11 cellular contexts compared by ENCODE assay signal in the genomic region with DNA sequence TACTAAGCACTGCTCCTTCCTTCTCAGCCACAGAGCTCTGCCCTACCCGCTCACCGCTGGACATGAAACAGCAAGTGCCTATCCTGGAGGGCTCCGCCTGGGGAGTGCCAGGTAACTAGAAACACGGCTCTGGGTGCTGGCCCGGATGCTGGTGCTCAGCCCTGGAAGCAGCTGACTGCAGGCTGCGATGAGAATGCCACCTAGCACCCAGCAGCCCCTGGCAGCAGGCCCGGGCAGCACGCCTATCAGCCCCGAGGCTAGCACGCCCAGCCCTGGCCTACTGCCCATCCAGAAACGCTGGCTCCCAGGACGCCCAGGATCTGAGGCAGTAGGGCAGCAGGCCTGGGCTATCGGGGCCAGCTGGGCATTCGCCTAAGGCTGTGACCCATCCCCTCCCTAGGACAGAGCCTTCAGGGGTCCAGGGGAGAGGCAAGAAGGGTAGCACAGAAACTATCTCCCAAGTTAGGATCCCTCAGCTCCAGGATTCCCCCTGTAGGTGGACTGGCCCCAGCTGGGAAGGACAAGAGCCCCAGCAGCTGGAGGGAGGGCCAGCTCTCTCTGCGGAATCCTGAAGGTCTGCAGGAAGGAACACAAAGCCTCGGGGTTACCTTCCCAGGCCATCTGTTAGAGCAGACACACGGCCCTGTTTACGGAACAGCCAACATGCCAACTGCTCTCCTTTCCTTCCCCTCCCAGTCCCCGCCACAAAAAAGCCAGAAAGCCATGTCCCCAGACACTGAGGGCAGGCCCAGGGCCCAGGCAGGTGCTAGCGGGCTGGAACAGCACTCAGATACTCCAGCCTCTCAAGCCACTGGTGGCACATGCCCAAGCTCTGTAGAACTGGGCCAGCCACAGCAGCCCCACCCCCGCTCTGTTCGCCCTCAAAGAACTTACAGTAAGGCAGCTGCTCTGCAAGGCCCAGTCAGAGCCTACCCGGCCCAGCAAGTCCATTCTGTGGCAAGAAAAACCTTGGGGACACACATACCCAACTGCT. TPM values are rescaled to one million over a fixed set of nuclear protein-coding genes. Genes with fewer than 3 reads are reported as not detected.
DNase-seq lines count a peak whose midpoint lies in the region; ATAC-seq and TF ChIP-seq lines count a peak whose summit lies in the region.
"Not testable (repeated sequence)": the region's sequence is repeated elsewhere in the genome, so short reads cannot be mapped to it uniquely, and the experiment has no call there.
"Had no signal": no experiment of that assay in that cellular context is flagged by ENCODE, and none has a peak within 500 bp of the region (broad histone marks: within the 10 kb centered on the region; RNA-seq: fewer than 3 reads in every experiment).

No MANE protein-coding gene starts in this region.

- intact Hi-C loops in HCT116 (cut with micrococcal nuclease); heart right ventricle (cut with DNase I); mucosa of descending colon (cut with DNase I, micrococcal nuclease); sciatic nerve (cut with DNase I); aorta (cut with DNase I): not testable (repeated sequence)

- H3K9me2 ChIP-seq in HCT116 (ENCODE audit: insufficient read depth), result not testable (repeated sequence)

- not testable (repeated sequence) for H3K4me2 ChIP-seq in HCT116 (ENCODE audit: low read length)

- not testable (repeated sequence) for TF ChIP-seq POLR2A in HCT116 (IDR thresholded peaks at IDR 0.05; ENCODE audit: borderline replicate concordance, extremely low read depth, insufficient read depth, insufficient read length)

- not testable (repeated sequence) for TF ChIP-seq RAD21 in HCT116 (IDR thresholded peaks at IDR 0.05; ENCODE audit: low read depth)

- RAD21 ChIA-PET in HCT116 (lab: Charles Lee; ENCODE audit: low non-redundant PET in 1 of 2, low total read pairs in 2 of 2, uncharacterized antibody in 2 of 2, unreplicated experiment in 2 of 2), result not testable (repeated sequence)

- not testable (repeated sequence) for H3K4me1 ChIP-seq in HCT116 (ENCODE audit: control insufficient read depth in 1 of 2, insufficient read depth in 2 of 2, low read length in 2 of 2); foreskin keratinocyte; heart right ventricle; mucosa of descending colon (ENCODE audit: low read depth); aorta (ENCODE audit: control insufficient read depth in 1 of 2, insufficient read depth in 2 of 2, low read length in 2 of 2)

- CTCF ChIA-PET in HCT116 (lab: Charles Lee), result not testable (repeated sequence)

- H3K9ac ChIP-seq in HCT116 (ENCODE audit: low read length), result not testable (repeated sequence)

- H2AFZ ChIP-seq in HCT116 (ENCODE audit: low read depth, low read length, poor library complexity, severe bottlenecking), result not testable (repeated sequence)

- not testable (repeated sequence) for H3K36me3 ChIP-seq in HCT116 (ENCODE audit: control insufficient read depth in 1 of 2, insufficient read depth in 2 of 2, low read length in 2 of 2); heart right ventricle; mucosa of descending colon (ENCODE audit: low read depth); aorta (ENCODE audit: control insufficient read depth in 1 of 2, insufficient read depth in 2 of 2, low read length in 1 of 2)

- DNase-seq in HCT116 (ENCODE audit: low read depth, low spot score); foreskin keratinocyte; heart right ventricle; left lobe of liver (ENCODE audit: low spot score); mucosa of descending colon; sciatic nerve (ENCODE audit: low spot score); aorta: not testable (repeated sequence)

- not testable (repeated sequence) for H3K4me3 ChIP-seq in HCT116 (replicated peaks in 1 of 2; ENCODE audit: low read depth in 1 of 2, low read length in 2 of 2); heart right ventricle; mucosa of descending colon; aorta (ENCODE audit: low read length in 2 of 2)

- H4K20me1 ChIP-seq in HCT116 (ENCODE audit: insufficient read depth), result not testable (repeated sequence)

- BruUV-seq in HCT116 (replicated peaks; lab: Mats Ljungman, UMichigan), result not testable (repeated sequence)

- not testable (repeated sequence) for H3K27me3 ChIP-seq in HCT116 (ENCODE audit: insufficient read depth, low read length); foreskin keratinocyte; heart right ventricle; aorta (ENCODE audit: control insufficient read depth in 1 of 2, insufficient read depth in 2 of 2, low read length in 1 of 2)

- not testable (repeated sequence) for H3K9me3 ChIP-seq in HCT116 (ENCODE audit: control insufficient read depth in 1 of 2, insufficient read depth in 1 of 2, low read depth in 1 of 2, low read length in 2 of 2); heart right ventricle; mucosa of descending colon; aorta (ENCODE audit: control insufficient read depth, low read length)

- ATAC-seq in HCT116 (peak; percentile 47), SK-N-SH treated with all-trans-retinoic acid at 6 μM for 48 hours (peak; percentile 61), foreskin keratinocyte (peak; percentile 77), heart right ventricle (peak; percentile 71 to 90 (median 84)), left lobe of liver (peak; percentile 73), mucosa of descending colon (peak; percentile 82), sciatic nerve (peak; percentile 70), aorta (ENCODE audit: low FRiP score) (peak; percentile 49)

- WGBS in heart right ventricle, 2 donors, result no CpG with 5 or more reads among the region's 23 CpGs
- WGBS in aorta, 2 donors, result no CpG with 5 or more reads among the region's 23 CpGs

- H3K79me2 ChIP-seq in HCT116 (ENCODE audit: insufficient read depth, low read length), result not testable (repeated sequence)

- TF ChIP-seq CTCF in HCT116 (IDR thresholded peaks at IDR 0.05 in 2 of 3, conservative IDR thresholded peaks at IDR 0.05 in 1 of 3; ENCODE audit: borderline replicate concordance in 1 of 3, insufficient read depth in 1 of 3, low read depth in 2 of 3, low read length in 2 of 3); foreskin keratinocyte (conservative IDR thresholded peaks at IDR 0.05); heart right ventricle (IDR thresholded peaks at IDR 0.05); mucosa of descending colon (IDR thresholded peaks at IDR 0.05): not testable (repeated sequence)

- H3K27ac ChIP-seq in HCT116 (ENCODE audit: low read depth, low read length); foreskin keratinocyte; heart right ventricle; aorta (ENCODE audit: low read depth in 1 of 2, low read length in 2 of 2): not testable (repeated sequence)

- POLR2A ChIA-PET in HCT116 (lab: Charles Lee), result not testable (repeated sequence)

RNA-seq across cellular contexts. Expression of gene TMEM191C, which starts 26.9 kb away (rescaled TPM):
- total RNA-seq in HCT116 (2021; ENCODE audit: unreplicated experiment), result 3.1 TPM
- 3.7 and 4.4 TPM in 2 replicates for polyA plus RNA-seq in HCT116 (2012)
- 0.46 and 1.2 TPM in 2 replicates for total RNA-seq in foreskin keratinocyte
- 1.2 and 1.3 TPM in 2 replicates for polyA plus RNA-seq in foreskin keratinocyte
- 1 to 10 TPM in 2 of 10 donors, under 1 TPM in 6, not detected in 2; 0.26 to 1.8 (median 0.85) TPM for total RNA-seq in heart right ventricle
- polyA plus RNA-seq in heart right ventricle, result 1 to 10 TPM in 1 of 2 donors, under 1 TPM in 1; 0.70 to 1.1 TPM
- total RNA-seq in left lobe of liver, result 0.78 TPM
- total RNA-seq in mucosa of descending colon, result 1 to 10 TPM; 1.3 to 2.9 (median 2.1) TPM
- 1.4 TPM for total RNA-seq in sciatic nerve
- total RNA-seq in aorta, result 1 to 10 TPM in 1 of 2 donors, under 1 TPM in 1; 0.55 to 1.4 TPM
- polyA plus RNA-seq in aorta, result 1 to 10 TPM in 1 of 2 donors, under 1 TPM in 1; 0.50 to 2.9 TPM

RNA-seq across cellular contexts. Expression of gene RIMBP3C, which starts 57.2 kb away (rescaled TPM):
- total RNA-seq in HCT116 (2021; ENCODE audit: unreplicated experiment) (0.15 TPM), foreskin keratinocyte (0.07 TPM in 1 of 2 replicates, not detected in the other), heart right ventricle (under 1 TPM in 6 of 10 donors, not detected in 4; 0.05 to 0.32 (median 0.14) TPM), left lobe of liver (0.05 TPM), mucosa of descending colon (under 1 TPM in 2 of 3 donors, not detected in 1; 0.13 to 0.22 TPM), sciatic nerve (0.36 TPM), aorta (under 1 TPM in 1 of 2 donors, not detected in 1; 0.32 TPM)
- polyA plus RNA-seq in HCT116 (2012), result 0.03 and 0.06 TPM in 2 replicates
- polyA plus RNA-seq in foreskin keratinocyte (0.01 and 0.02 TPM in 2 replicates), heart right ventricle (not detected), aorta (not detected)
- total RNA-seq: CD8-positive, alpha-beta T cell had no signal
- polyA plus RNA-seq: AG04450, GM23248 had no signal
